9 cellular contexts compared by ENCODE assay signal in genomic region chr17:32009262-32009542, GRCh38. TPM values are rescaled to one million over a fixed set of nuclear protein-coding genes. Genes with fewer than 3 reads are reported as not detected.
DNase-seq lines count a peak whose midpoint lies in the region; ATAC-seq and TF ChIP-seq lines count a peak whose summit lies in the region.
"Had no signal": no experiment of that assay in that cellular context is flagged by ENCODE, and none has a peak within 500 bp of the region (broad histone marks: within the 10 kb centered on the region; RNA-seq: fewer than 3 reads in every experiment).

No MANE protein-coding gene starts in this region.

- H3K9me3 ChIP-seq in BLaER1 (no peaks in the 10 kb centered on the region), HUES64 (ENCODE audit: insufficient read depth, low read depth, low read length) (no peaks in the 10 kb centered on the region)

- peaks cover 28% of the 10 kb centered on the region for H3K4me1 Mint-ChIP-seq in nephron progenitor cell

- no peak for ATAC-seq in GM21390 (IDR thresholded peaks at IDR 0.05; ENCODE audit: unreplicated experiment)
- no peak for ATAC-seq in HG02852 (IDR thresholded peaks at IDR 0.05; ENCODE audit: unreplicated experiment)
- no peak for ATAC-seq in HG03175 (IDR thresholded peaks at IDR 0.05; ENCODE audit: unreplicated experiment)

- DNase-seq in cerebellar cortex (ENCODE audit: low spot score) (peak; percentile 19), nephron progenitor cell (no peak)
- no peak for DNase-seq in NK-92 treated with Interleukin-12 subunit alpha and Interleukin-12 subunit beta, amount 100 ng/mL, for 24 hours (lab: John Stamatoyannopoulos, UW)
- DNase-seq: NCI-H2107 had no signal

- no peak for TF ChIP-seq CTCF in nephron progenitor cell (IDR thresholded peaks at IDR 0.05)

- H3K27me3 ChIP-seq in BLaER1 (no peaks in the 10 kb centered on the region; the same call in 1 of the 2 replicates), HUES64 (ENCODE audit: insufficient read depth, low read length) (peaks cover 15% of the 10 kb centered on the region)

- H3K36me3 ChIP-seq in BLaER1 (peaks cover 19% of the 10 kb centered on the region), HUES64 (ENCODE audit: insufficient read depth, low read length) (no peaks in the 10 kb centered on the region)

- H3K4me2 ChIP-seq in BLaER1 = peak overlapping the region; percentile 81

- H3K27ac Mint-ChIP-seq in nephron progenitor cell = no peak overlapping the region

- peaks cover 16% of the 10 kb centered on the region for H3K9me3 Mint-ChIP-seq in nephron progenitor cell

- peaks cover 23% of the 10 kb centered on the region for H3K4me1 ChIP-seq in BLaER1
- H3K4me1 ChIP-seq in HUES64 (ENCODE audit: insufficient read depth, low read length) = no peaks in the 10 kb centered on the region

- peaks cover 33% of the 10 kb centered on the region for H3K36me3 Mint-ChIP-seq in nephron progenitor cell (ENCODE audit: low read depth)

- H3K4me3 Mint-ChIP-seq in nephron progenitor cell = peak overlapping the region; percentile 91

- 97% methylated on average over 2 of the region's 2 CpGs for WGBS in HUES64

- peaks cover 16% of the 10 kb centered on the region; the same call in 1 of the 2 replicates for H4K20me1 ChIP-seq in BLaER1

- H3K27ac ChIP-seq in BLaER1 = no peak overlapping the region
- no peak overlapping the region for H3K27ac ChIP-seq in HUES64 (ENCODE audit: low read depth, low read length)

- peak overlapping the region; percentile 98 for H3K4me3 ChIP-seq in BLaER1
- H3K4me3 ChIP-seq in HUES64 (ENCODE audit: low read length) = peak overlapping the region; percentile 83

- H3K9ac ChIP-seq in BLaER1 (peak overlapping the region; percentile 92; the same call in 1 of the 2 replicates), HUES64 (ENCODE audit: low read depth, low read length) (no peak overlapping the region)

- H3K27me3 Mint-ChIP-seq in nephron progenitor cell (ENCODE audit: low read depth, poor library complexity) = peaks cover 14% of the 10 kb centered on the region

RNA-seq across cellular contexts. Expression of gene LRRC37B, which starts 2.0 kb away (rescaled TPM):
- polyA plus RNA-seq in HUES64 (2013, experiment 1 of 2) = 17.8 TPM
- 23.7 TPM for polyA plus RNA-seq in HUES64 (2013, experiment 2 of 2)
